In genomic region chr10:104424719-104425118, GRCh38 we compare ENCODE assay signal across 11 cellular contexts.
DNase-seq lines count a peak whose midpoint lies in the region; ATAC-seq and TF ChIP-seq lines count a peak whose summit lies in the region.
"Had no signal": no experiment of that assay in that cellular context is flagged by ENCODE, and none has a peak within 500 bp of the region (broad histone marks: within the 10 kb centered on the region; RNA-seq: fewer than 3 reads in every experiment).

No MANE protein-coding gene starts in this region.

- peak; percentile 68 to 75 for DNase-seq in foreskin fibroblast
- no peak for DNase-seq in DMS79 treated with DMSO at 0.1 percent for 48 hours (lab: John Stamatoyannopoulos, UW)
- no peak for DNase-seq in stimulated activated CD8-positive, alpha-beta memory T cell treated with anti-CD3 and anti-CD28 coated beads, Interleukin-4, amount 100 ng/mL, for 48 hours
- DNase-seq in pons (ENCODE audit: low spot score): no peak
- no peak for DNase-seq in glomerular visceral epithelial cell (ENCODE audit: extremely low spot score)
- DNase-seq: NCI-H1417, testis had no signal

- TF ChIP-seq CTCF in foreskin fibroblast (IDR thresholded peaks at IDR 0.05; ENCODE audit: low read depth, low read length): no peak

- ATAC-seq in GM18873 (IDR thresholded peaks at IDR 0.05; ENCODE audit: low FRiP score, unreplicated experiment) (peak; percentile 95), GM21576 (IDR thresholded peaks at IDR 0.05; ENCODE audit: unreplicated experiment) (peak; percentile 95), HG03280 (IDR thresholded peaks at IDR 0.05; ENCODE audit: unreplicated experiment) (peak; percentile 91)

- no peak overlapping the region for H3K4me3 ChIP-seq in foreskin fibroblast (ENCODE audit: low read depth in 1 of 2, low read length in 2 of 2)
- H3K4me3 ChIP-seq: SK-N-MC, testis had no signal

Comparison
In these comparisons a context has a peak if more than half of its experiments do, and no peak if none do; other contexts are left out.
1. DNase-seq: peak in foreskin fibroblast (2 of 2); none in DMS79 treated with DMSO at 0.1 percent for 48 hours (single experiment), stimulated activated CD8-positive, alpha-beta memory T cell treated with anti-CD3 and anti-CD28 coated beads, Interleukin-4, amount 100 ng/mL, for 48 hours (single experiment), pons (single experiment) and glomerular visceral epithelial cell (single experiment).
2. Peak in every context shown above with its lines, with median percentiles within 50 percentile points of each other: ATAC-seq.